Comparison of ENCODE assay signal across 19 cellular contexts in genomic region chr16:73915939-73916451, GRCh38.
"Had no signal": no experiment of that assay in that cellular context is flagged by ENCODE, and none has a peak within 500 bp of the region (broad histone marks: within the 10 kb centered on the region; RNA-seq: fewer than 3 reads in every experiment).

No MANE protein-coding gene starts in this region.

- DNase-seq: effector memory CD4-positive, alpha-beta T cell; glutamatergic neuron; kidney; left cardiac atrium; left ventricle myocardium inferior; mesendoderm; mucosa of descending colon; naive thymus-derived CD8-positive, alpha-beta T cell; ovary; sigmoid colon; stimulated activated CD4-positive, alpha-beta T cell treated with anti-CD3 and anti-CD28 coated beads, Interleukin-12 subunit alpha, Interleukin-12 subunit beta, amount 100 ng/mL, for 4 hours; stimulated activated naive CD4-positive, alpha-beta T cell treated with Interleukin-2 at 50 U/mL for 16 hours; trophoblast cell had no signal

- ATAC-seq: mucosa of descending colon; naive thymus-derived CD8-positive, alpha-beta T cell had no signal

- H3K27me3 Mint-ChIP-seq: central memory CD8-positive, alpha-beta T cell had no signal

- H3K27me3 ChIP-seq: ovary, right atrium auricular region, sigmoid colon had no signal

- H3K27ac ChIP-seq: epithelial cell of prostate, esophagus muscularis mucosa, gastroesophageal sphincter, left ventricle myocardium inferior, ovary, right atrium auricular region, sigmoid colon had no signal

- H3K9me3 ChIP-seq: esophagus muscularis mucosa, gastroesophageal sphincter, left ventricle myocardium inferior, mucosa of descending colon, ovary, right atrium auricular region, sigmoid colon had no signal

- H3K4me1 ChIP-seq: esophagus muscularis mucosa, gastroesophageal sphincter, left ventricle myocardium inferior, right atrium auricular region, sigmoid colon had no signal

- H3K36me3 ChIP-seq: esophagus muscularis mucosa, gastroesophageal sphincter, left ventricle myocardium inferior, ovary, right atrium auricular region, sigmoid colon had no signal

- H3K36me3 Mint-ChIP-seq: naive thymus-derived CD8-positive, alpha-beta T cell had no signal

- H3K4me1 Mint-ChIP-seq: central memory CD8-positive, alpha-beta T cell; naive thymus-derived CD8-positive, alpha-beta T cell had no signal

- H3K4me3 Mint-ChIP-seq: central memory CD8-positive, alpha-beta T cell; naive thymus-derived CD8-positive, alpha-beta T cell had no signal

- H3K27ac Mint-ChIP-seq: naive thymus-derived CD8-positive, alpha-beta T cell had no signal

- H3K4me3 ChIP-seq: esophagus muscularis mucosa, gastroesophageal sphincter, left ventricle myocardium inferior, mucosa of descending colon, ovary, right atrium auricular region, sigmoid colon, skin epidermis had no signal
